Comparison of ENCODE assay signal across 14 cellular contexts in the genomic region with DNA sequence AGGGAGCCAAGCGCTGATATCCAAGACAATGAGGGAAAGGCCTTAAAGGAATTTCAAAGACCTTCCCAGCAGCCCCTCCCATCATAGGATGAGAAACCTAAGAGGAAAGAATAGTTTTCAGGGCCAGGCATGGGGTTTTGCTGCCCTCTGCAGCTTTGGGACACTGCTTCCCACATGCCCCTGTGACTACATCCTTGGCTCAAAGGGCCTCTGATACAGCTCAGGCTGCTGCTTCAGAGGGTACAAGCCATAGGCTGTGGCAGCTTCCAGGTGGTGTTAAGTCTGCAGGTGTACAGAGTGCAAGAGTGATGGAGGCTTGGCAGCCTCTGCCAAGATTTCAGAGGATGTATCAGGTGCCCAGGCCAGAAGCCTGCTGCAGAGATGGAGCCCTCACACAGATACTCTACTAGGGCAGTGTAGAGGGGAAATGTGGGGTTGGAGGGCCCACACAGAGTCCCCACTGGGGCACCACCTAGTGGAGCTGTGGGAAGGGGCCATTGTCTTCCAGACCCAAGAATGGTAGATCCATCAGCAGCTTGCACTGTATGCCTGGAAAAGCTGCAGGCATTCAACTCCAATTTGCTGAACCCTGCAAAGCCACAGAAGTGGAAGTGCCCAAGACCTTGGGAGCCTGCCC.
DNase-seq lines count a peak whose midpoint lies in the region; ATAC-seq and TF ChIP-seq lines count a peak whose summit lies in the region.
"Had no signal": no experiment of that assay in that cellular context is flagged by ENCODE, and none has a peak within 500 bp of the region (broad histone marks: within the 10 kb centered on the region; RNA-seq: fewer than 3 reads in every experiment).

No MANE protein-coding gene starts in this region.

- H3K9ac ChIP-seq in HUES64 (ENCODE audit: low read depth, low read length), result no peak overlapping the region

- TF ChIP-seq CTCF in CD14-positive monocyte (IDR thresholded peaks at IDR 0.05) (peak; percentile 19), WERI-Rb-1 (IDR thresholded peaks at IDR 0.05; ENCODE audit: low read depth, low read length) (peak; percentile 32), kidney epithelial cell (IDR thresholded peaks at IDR 0.05; ENCODE audit: insufficient read depth, low read length, poor library complexity, severe bottlenecking) (peak; percentile 7)

- H3K36me3 ChIP-seq in HUES64 (ENCODE audit: insufficient read depth, low read length) (peaks cover 4% of the 10 kb centered on the region; the same call in 1 of the 2 replicates), WERI-Rb-1 (peaks cover 32% of the 10 kb centered on the region), kidney epithelial cell (ENCODE audit: control insufficient read depth, insufficient read depth, low read length) (no peaks in the 10 kb centered on the region)

- H3K27me3 Mint-ChIP-seq in CD14-positive monocyte (ENCODE audit: low read depth in 3 of 3), result peaks cover 0 to 1% (median 0%) of the 10 kb centered on the region in 3 donors
- H3K27me3 Mint-ChIP-seq: brain had no signal

- peaks cover 11% of the 10 kb centered on the region for H3K4me1 Mint-ChIP-seq in CD14-positive monocyte

- H3K36me3 Mint-ChIP-seq in CD14-positive monocyte, result peaks cover 12 to 15% of the 10 kb centered on the region in 2 donors

- H3K9me3 ChIP-seq in HUES64 (ENCODE audit: insufficient read depth, low read depth, low read length), result no peaks in the 10 kb centered on the region
- H3K9me3 ChIP-seq in WERI-Rb-1 (ENCODE audit: severe bottlenecking), result no peaks in the 10 kb centered on the region

- no peaks in the 10 kb centered on the region for H3K27me3 ChIP-seq in HUES64 (ENCODE audit: insufficient read depth, low read length)
- no peaks in the 10 kb centered on the region for H3K27me3 ChIP-seq in WERI-Rb-1 (ENCODE audit: insufficient read depth, low read depth, severe bottlenecking)
- no peaks in the 10 kb centered on the region for H3K27me3 ChIP-seq in kidney epithelial cell (ENCODE audit: control insufficient read depth, insufficient read depth, low read length)

- H3K27ac Mint-ChIP-seq in CD14-positive monocyte, result no peak overlapping the region
- H3K27ac Mint-ChIP-seq: brain had no signal

- intact Hi-C loops in CD14-positive monocyte (cut with micrococcal nuclease), result no loop called here

- ATAC-seq in HG02884 (IDR thresholded peaks at IDR 0.05; ENCODE audit: unreplicated experiment), result no peak
- ATAC-seq: activated T-cell treated with anti-CD3 and anti-CD28 coated beads, Interleukin-2, amount 50 U/mL, for 4 hours had no signal

- no peak for DNase-seq in CD14-positive monocyte (ENCODE audit: low spot score)
- no peak for DNase-seq in WERI-Rb-1
- DNase-seq in kidney epithelial cell (ENCODE audit: low read depth), result no peak
- no peak for DNase-seq in MV-4-11 (lab: John Stamatoyannopoulos, UW)
- DNase-seq in stimulated activated CD4-positive, alpha-beta T cell treated with anti-CD3 and anti-CD28 coated beads, Interleukin-1b, Interleukin-23, amount 100 ng/mL, for 48 hours, result no peak
- DNase-seq in amniotic stem cell (lab: John Stamatoyannopoulos, UW), result no peak
- DNase-seq: activated T-cell treated with anti-CD3 and anti-CD28 coated beads, Interleukin-2, amount 50 U/mL, for 4 hours; C1 segment of cervical spinal cord; GOT3; NCI-H2171 treated with DMSO at 0.1 percent for 48 hours; stimulated activated CD4-positive, alpha-beta T cell treated with anti-CD3 and anti-CD28 coated beads, Interleukin-12 subunit alpha, Interleukin-12 subunit beta, amount 100 ng/mL, for 4 hours had no signal

- peaks cover 0 to 2% (median 0%) of the 10 kb centered on the region in 7 donors for H3K9me3 Mint-ChIP-seq in CD14-positive monocyte

- 0% methylated on average over 1 of the region's 1 CpG for WGBS in HUES64

- H3K27ac ChIP-seq in HUES64 (ENCODE audit: low read depth, low read length) (peak overlapping the region; percentile 82; the same call in 1 of the 2 replicates), WERI-Rb-1 (no peak overlapping the region)

- H3K4me3 Mint-ChIP-seq in CD14-positive monocyte, result no peak overlapping the region
- H3K4me3 Mint-ChIP-seq: activated T-cell treated with anti-CD3 and anti-CD28 coated beads, Interleukin-2, amount 50 U/mL, for 4 hours; brain had no signal

- peaks cover 28% of the 10 kb centered on the region for H3K4me1 ChIP-seq in HUES64 (ENCODE audit: insufficient read depth, low read length)

- no peak overlapping the region for H3K4me3 ChIP-seq in HUES64 (ENCODE audit: low read length)
- no peak overlapping the region for H3K4me3 ChIP-seq in WERI-Rb-1 (ENCODE audit: low read depth, low read length)
- no peak overlapping the region for H3K4me3 ChIP-seq in kidney epithelial cell (ENCODE audit: low read depth, low read length)
